ENCODE assay signal across 18 cellular contexts in the genomic region with DNA sequence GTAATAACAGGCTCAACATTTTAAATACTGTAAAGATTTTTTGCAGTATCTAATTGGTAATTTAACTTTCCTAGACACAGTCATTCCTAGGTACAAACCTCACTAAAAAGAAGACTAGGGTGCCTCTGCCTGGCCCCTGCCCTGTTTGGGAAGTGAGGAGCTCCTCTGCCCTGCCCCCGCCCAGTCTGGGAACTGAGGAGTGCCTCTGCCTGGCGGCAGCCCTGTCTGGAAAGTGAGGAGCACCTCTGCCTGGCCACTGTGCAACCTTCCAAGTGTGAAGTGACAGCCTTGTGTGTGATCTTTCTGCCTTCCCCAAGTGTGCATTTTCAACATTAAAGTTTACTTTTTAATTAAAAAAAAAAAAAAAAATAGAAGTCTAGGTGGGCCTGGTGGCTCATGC. TPM values are rescaled to one million over a fixed set of nuclear protein-coding genes. Genes with fewer than 3 reads are reported as not detected.
DNase-seq lines count a peak whose midpoint lies in the region; ATAC-seq, FAIRE-seq and TF ChIP-seq lines count a peak whose summit lies in the region.
"Had no signal": no experiment of that assay in that cellular context is flagged by ENCODE, and none has a peak within 500 bp of the region (broad histone marks: within the 10 kb centered on the region; RNA-seq: fewer than 3 reads in every experiment).

No MANE protein-coding gene starts in this region.

- no peak for TF ChIP-seq EP300 in K562 (IDR thresholded peaks at IDR 0.05; ENCODE audit: low read length)

- WGBS in K562 (ENCODE audit: insufficient coverage, low coverage, missing lambda C conversion rate), result 28% methylated on average over 2 of the region's 2 CpGs

- intact Hi-C loops in K562 (cut with micrococcal nuclease) (no loop called here), posterior vena cava (cut with DNase I) (no loop called here)

- TF ChIP-seq RAD21 in K562 (CRISPR knock-in tag; conservative IDR thresholded peaks at IDR 0.05 in 1 of 2, IDR thresholded peaks at IDR 0.05 in 1 of 2), result peak in 1 of 2 experiments; percentile 18; a peak in 1 of 4 replicates

- H3K4me3 ChIP-seq in HEK293 (ENCODE audit: low read depth, low read length) (no peak overlapping the region), K562 (no peak overlapping the region)
- H3K4me3 ChIP-seq: MG63, pancreas, SK-N-MC had no signal

- DNase-seq in activated gamma-delta T cell (lab: John Stamatoyannopoulos, UW), result peak; percentile 3
- no peak for DNase-seq in activated gamma-delta T cell treated with Interleukin-2 at 50 U/mL for 16 hours
- peak in 1 of 4 experiments; percentile 35 for DNase-seq in K562 (ENCODE audit: extremely low read depth in 1 of 4, low spot score in 3 of 4)
- peak; percentile 76 for DNase-seq in posterior vena cava (ENCODE audit: low spot score)
- DNase-seq in medulla oblongata (ENCODE audit: extremely low spot score), result no peak
- no peak for DNase-seq in amniotic stem cell (lab: John Stamatoyannopoulos, UW)
- DNase-seq in NCI-H510A treated with DMSO at 0.1 percent for 48 hours (lab: John Stamatoyannopoulos, UW), result no peak
- DNase-seq: activated CD4-positive, CD25-positive, alpha-beta regulatory T cell; brain microvascular endothelial cell; DMS79 treated with DMSO at 0.1 percent for 48 hours; effector memory CD4-positive, alpha-beta T cell; MG63; NCI-H2107; stimulated activated CD4-positive, alpha-beta T cell treated with anti-CD3 and anti-CD28 coated beads, Interleukin-12 subunit alpha, Interleukin-12 subunit beta, amount 100 ng/mL, for 4 hours had no signal

- no TSS peak for BruUV-seq in K562 (replicated peaks; lab: Mats Ljungman, UMichigan)

- H3K27ac ChIP-seq in HEK293 (ENCODE audit: extremely low read depth, low read depth, low read length) (no peak overlapping the region), K562 (ENCODE audit: extremely low read depth, low read depth, low read length) (no peak overlapping the region)
- H3K27ac ChIP-seq: brain microvascular endothelial cell, pancreas, SK-N-MC had no signal

- TF ChIP-seq CTCF in HEK293 (tag by site-specific recombination; IDR thresholded peaks at IDR 0.05) (no peak), K562 (IDR thresholded peaks at IDR 0.05 in 2 of 3, conservative IDR thresholded peaks at IDR 0.05 in 1 of 3; ENCODE audit: insufficient read depth in 2 of 3, low read depth in 1 of 3, low read length in 3 of 3) (peak in 1 of 3 experiments; percentile 3; a peak in 1 of 6 replicates)

- H3K4me1 ChIP-seq in HEK293 (ENCODE audit: control insufficient read depth, insufficient read depth, low read length) (no peaks in the 10 kb centered on the region), K562 (replicated peaks in 1 of 2; ENCODE audit: control insufficient read depth in 2 of 2, insufficient read depth in 2 of 2, low read length in 2 of 2) (peaks cover 5 to 9% of the 10 kb centered on the region in 2 experiments; a peak in 4 of 5 replicates)

- POLR2A ChIA-PET in HEK293 (lab: Yijun Ruan, JAX) (interaction anchor here (0.7 kb wide), 1 partner anchor 31 kb away, joined by 3 read pairs; no protein-coding TSS in a partner anchor), K562 (lab: Yijun Ruan, JAX) (no interaction called here)

- peak; percentile 13; the same call in 2 of the 3 replicates for ATAC-seq in K562
- ATAC-seq: pancreas had no signal

- H3K36me3 ChIP-seq in HEK293 (ENCODE audit: control insufficient read depth in 2 of 2, insufficient read depth in 1 of 2, low read length in 2 of 2) (peaks cover 8 to 22% of the 10 kb centered on the region in 2 experiments; a peak in 2 of 3 replicates), K562 (ENCODE audit: control insufficient read depth, insufficient read depth, low read length) (peaks cover 63% of the 10 kb centered on the region)
- H3K36me3 ChIP-seq: pancreas had no signal

- FAIRE-seq in K562 (lab: Jason Lieb, UNC), result no peak
- FAIRE-seq: GM12891, pancreas had no signal

- H2AFZ ChIP-seq in K562 (ENCODE audit: low read depth, low read length), result no peak overlapping the region

- H3K79me2 ChIP-seq in K562 (ENCODE audit: control insufficient read depth, insufficient read depth, low read length), result peaks cover 99% of the 10 kb centered on the region

- TF ChIP-seq POLR2A in K562 (conservative IDR thresholded peaks at IDR 0.05), result no peak

- peaks cover 6% of the 10 kb centered on the region; the same call in 1 of the 2 replicates for H4K20me1 ChIP-seq in K562 (replicated peaks; ENCODE audit: control insufficient read depth, insufficient read depth, low read length)

- H3K4me2 ChIP-seq in K562 (ENCODE audit: insufficient read depth, low read length), result peak overlapping the region; percentile 26; the same call in 1 of the 2 replicates

- H3K9me3 ChIP-seq in HEK293 (ENCODE audit: control insufficient read depth, insufficient read depth, low read depth, low read length) (no peaks in the 10 kb centered on the region), K562 (replicated peaks; ENCODE audit: control insufficient read depth, insufficient read depth, low read depth, low read length) (no peaks in the 10 kb centered on the region)
- H3K9me3 ChIP-seq: MG63, pancreas had no signal

- no peaks in the 10 kb centered on the region for H3K27me3 ChIP-seq in K562 (ENCODE audit: control insufficient read depth in 2 of 2, insufficient read depth in 2 of 2, low read length in 2 of 2)
- H3K27me3 ChIP-seq: brain microvascular endothelial cell, MG63, pancreas had no signal

- CTCF ChIA-PET in HEK293 (lab: Yijun Ruan, JAX) (interaction anchor here (0.6 to 0.8 kb wide), 3 partner anchors 18 to 81 kb away, joined by 3 to 4 read pairs (median 4); no protein-coding TSS in a partner anchor), K562 (lab: Yijun Ruan, JAX; ENCODE audit: low intra/inter-chr PET ratio) (no interaction called here)

- H3K9ac ChIP-seq in K562 (ENCODE audit: insufficient read depth in 1 of 2, low read depth in 2 of 2, low read length in 2 of 2), result peak overlapping the region in 1 of 2 experiments; percentile 31; a peak in 1 of 4 replicates

- in situ Hi-C loops in K562 (cut with MboI), result no loop called here

- no peaks in the 10 kb centered on the region for H3K9me1 ChIP-seq in K562 (ENCODE audit: control insufficient read depth, insufficient read depth, low read length)

TF ChIP-seq in HEK293, 187 proteins besides CTCF, POLR2A, EP300 and RAD21 (continues in another document):
- TF ChIP-seq ZNF37A (tag by site-specific recombination; IDR thresholded peaks at IDR 0.05) (no peak), ZNF600 (tag by site-specific recombination; IDR thresholded peaks at IDR 0.05) (no peak), ZNF221 (tag by site-specific recombination; IDR thresholded peaks at IDR 0.05; ENCODE audit: borderline replicate concordance) (no peak), IKZF3 (tag by site-specific recombination; IDR thresholded peaks at IDR 0.05) (no peak), ZNF138 (tag by site-specific recombination; IDR thresholded peaks at IDR 0.05; ENCODE audit: borderline replicate concordance) (no peak)

TF ChIP-seq in K562, 482 proteins besides CTCF, POLR2A, EP300 and RAD21 (continues in another document):
- TF ChIP-seq HDAC8 (tag; IDR thresholded peaks at IDR 0.05) (no peak), SMAD2 (IDR thresholded peaks at IDR 0.05; ENCODE audit: low read depth, low read length) (no peak), SAFB (IDR thresholded peaks at IDR 0.05; ENCODE audit: borderline replicate concordance, low read depth, low read length) (no peak), FOXM1 (IDR thresholded peaks at IDR 0.05; ENCODE audit: low read depth) (no peak), FOXM1 (CRISPR knock-in tag; IDR thresholded peaks at IDR 0.05; ENCODE audit: low read depth) (no peak), SMAD4 (CRISPR knock-in tag; conservative IDR thresholded peaks at IDR 0.05) (0 out of 2 replicates have a peak, but pooled peaks have one; percentile 36), CBFB (CRISPR knock-in tag; IDR thresholded peaks at IDR 0.05) (no peak)

RNA-seq across cellular contexts. Expression of gene CHORDC1, which starts 4.2 kb away (rescaled TPM):
- 41.8 and 98.6 TPM in 2 replicates for total RNA-seq in K562 (2011; cell fraction: chromatin; rRNA removed; ENCODE audit: low replicate concordance)
- total RNA-seq in K562 (2011; cell fraction: nucleolus; rRNA removed), result 39.0 and 41.5 TPM in 2 replicates
- 57.0 and 107 TPM in 2 replicates for total RNA-seq in K562 (2011; cell fraction: nucleoplasm; rRNA removed)
- total RNA-seq in K562 (2014; rRNA removed), result 73.9 and 74.3 TPM in 2 replicates
- 112 and 130 TPM in 2 replicates for total RNA-seq in K562 (2014; rRNA removed; fragmentation: Illumina TruSeq; extraction: Trizol)
- 128 and 140 TPM in 2 replicates for total RNA-seq in K562 (2015; rRNA removed; fragmentation: Illumina TruSeq; extraction: Trizol)
- 88.9 and 103 TPM in 2 replicates for total RNA-seq in K562 (2021)
- 46.3 and 72.2 TPM in 2 replicates for polyA plus RNA-seq in K562 (2011; rRNA removed)
- 23.7 and 43.6 TPM in 2 replicates for polyA plus RNA-seq in K562 (2011; cell fraction: cytosol; rRNA removed)
- 38.6 and 47.6 TPM in 2 replicates for polyA plus RNA-seq in K562 (2011; cell fraction: nucleus; rRNA removed)
- polyA plus RNA-seq in K562 (2012), result 45.0 and 118 TPM in 2 replicates
- polyA plus RNA-seq in K562 (2014; fragmentation: Illumina TruSeq; extraction: Trizol), result 98.9 and 130 TPM in 2 replicates
- 100 to 1,000 TPM; 112 to 148 TPM for polyA plus RNA-seq in K562 (2014; fragmentation: Nextera tagmentation; extraction: Ambion mirVana)
- 68.7 and 79.0 TPM in 2 replicates for polyA plus RNA-seq in K562 (2014; rRNA removed)
- 88.3 and 118 TPM in 2 replicates for polyA minus RNA-seq in K562 (2011; rRNA and poly(A)+ RNA removed)
- polyA minus RNA-seq in K562 (2011; cell fraction: cytosol; rRNA and poly(A)+ RNA removed), result 44.4 and 52.3 TPM in 2 replicates
- 84.6 and 127 TPM in 2 replicates for polyA minus RNA-seq in K562 (2011; cell fraction: nucleus; rRNA and poly(A)+ RNA removed)
- total RNA-seq in posterior vena cava, result 10 to 100 TPM; 24.7 to 31.7 TPM

Comparison
In these comparisons a context has a peak if more than half of its experiments do, and no peak if none do; other contexts are left out.
1. DNase-seq: peak in activated gamma-delta T cell (single experiment) and posterior vena cava (single experiment); none in activated gamma-delta T cell treated with Interleukin-2 at 50 U/mL for 16 hours (single experiment), medulla oblongata (single experiment), amniotic stem cell (single experiment) and NCI-H510A treated with DMSO at 0.1 percent for 48 hours (single experiment).